5 cellular contexts compared by ENCODE assay signal in genomic region chr7:72960626-72961345, GRCh38. TPM values are rescaled to one million over a fixed set of nuclear protein-coding genes. Genes with fewer than 3 reads are reported as not detected.
"Had no signal": no experiment of that assay in that cellular context is flagged by ENCODE, and none has a peak within 500 bp of the region (broad histone marks: within the 10 kb centered on the region; RNA-seq: fewer than 3 reads in every experiment).

No MANE protein-coding gene starts in this region.

RNA-seq across cellular contexts. Expression of gene TRIM74, which starts 8.5 kb away (rescaled TPM):
- total RNA-seq: ascending aorta, cerebellum, epithelial cell of proximal tubule, esophagus mucosa, frontal cortex had no signal
